ENCODE assay signal across 8 cellular contexts in genomic region chr1:19811206-19811851, GRCh38. TPM values are rescaled to one million over a fixed set of nuclear protein-coding genes. Genes with fewer than 3 reads are reported as not detected.
DNase-seq lines count a peak whose midpoint lies in the region; ATAC-seq, FAIRE-seq and TF ChIP-seq lines count a peak whose summit lies in the region.

No MANE protein-coding gene starts in this region.

- no peak overlapping the region for H2AK9ac ChIP-seq in IMR-90 (replicated peaks; ENCODE audit: low read depth, low read length, poor library complexity)

- 82% methylated on average over 2 of the region's 5 CpGs; no CpG with 5 or more reads in 1 of the 2 experiments for WGBS in IMR-90 (ENCODE audit: extremely low coverage in 2 of 2, insufficient read length in 1 of 2), 2 experiments
- WGBS in H1 (ENCODE audit: extremely low coverage in 1 of 2, insufficient coverage in 1 of 2, insufficient read length in 1 of 2, insufficient replicate concordance in 2 of 2, low coverage in 1 of 2, low lambda C conversion rate in 2 of 2, missing lambda C conversion rate in 1 of 2), 2 experiments, result 65% methylated on average over 5 of the region's 5 CpGs; no CpG with 5 or more reads in 1 of the 2 experiments

- FAIRE-seq in H1 (lab: Jason Lieb, UNC), result peak; percentile 82

- no peak for TF ChIP-seq EP300 in H1 (IDR thresholded peaks at IDR 0.05; ENCODE audit: borderline replicate concordance in 1 of 2, low read depth in 2 of 2, low read length in 2 of 2)

- dilution Hi-C loops in IMR-90 (cut with HindIII; ENCODE audit: low sequenced_read_pairs, unreplicated experiment), result no loop called here

- intact Hi-C loops in IMR-90 (cut with micrococcal nuclease), result loop anchor here (1.0 kb wide), 3 partner anchors 49 to 150 kb away; no protein-coding TSS in a partner anchor
- intact Hi-C loops in activated CD4-positive, alpha-beta T cell treated with anti-CD3 and anti-CD28 coated beads for 36 hours (cut with DNase I, micrococcal nuclease), result loop anchor here (1.0 to 2.0 kb wide), 4 partner anchors 49 to 150 kb away; no protein-coding TSS in a partner anchor

- H3K36me3 ChIP-seq in CD4-positive, CD25-positive, alpha-beta regulatory T cell (ENCODE audit: control insufficient read depth, insufficient read depth, low read length), result no peaks in the 10 kb centered on the region
- H3K36me3 ChIP-seq in IMR-90 (ENCODE audit: control insufficient read depth, insufficient read depth, low read length) (no peaks in the 10 kb centered on the region), H1 (ENCODE audit: control insufficient read depth in 2 of 4, insufficient read depth in 4 of 4, low read length in 3 of 4) (no peaks in the 10 kb centered on the region)

- H2BK5ac ChIP-seq in IMR-90 (ENCODE audit: low read depth, low read length, poor library complexity, severe bottlenecking), result no peak overlapping the region
- no peak overlapping the region for H2BK5ac ChIP-seq in H1 (ENCODE audit: low read depth, low read length)

- H2AFZ ChIP-seq in IMR-90 (replicated peaks; ENCODE audit: low read length, poor library complexity), result no peak overlapping the region
- no peak overlapping the region for H2AFZ ChIP-seq in H1 (ENCODE audit: low read length)

- BruUV-seq in IMR-90 (replicated peaks; lab: Mats Ljungman, UMichigan), result no TSS peak

- no peak overlapping the region for H3K56ac ChIP-seq in IMR-90 (ENCODE audit: extremely low read depth, insufficient read depth, low read length)
- no peak overlapping the region for H3K56ac ChIP-seq in H1 (replicated peaks; ENCODE audit: insufficient read length, low read depth, low read length)

- H3K14ac ChIP-seq in IMR-90 (replicated peaks; ENCODE audit: low read depth, low read length) (no peak overlapping the region), H1 (ENCODE audit: insufficient read length) (no peak overlapping the region)

- H2BK15ac ChIP-seq in IMR-90 (ENCODE audit: low read depth, low read length) (no peak overlapping the region), H1 (ENCODE audit: low read length) (0 out of 2 replicates have a peak overlapping the region, but pooled peaks have one; percentile 54)

- no peak overlapping the region for H2AK5ac ChIP-seq in IMR-90 (ENCODE audit: low read depth, low read length)
- no peak overlapping the region for H2AK5ac ChIP-seq in H1 (ENCODE audit: low read depth, low read length)

- DNase-seq in CD4-positive, CD25-positive, alpha-beta regulatory T cell, result peak; percentile 20 to 58 (median 34)
- peak; percentile 49 for DNase-seq in IMR-90
- peak; percentile 81 for DNase-seq in activated CD4-positive, alpha-beta T cell treated with anti-CD3 and anti-CD28 coated beads for 36 hours
- peak in 1 of 2 experiments; percentile 75 for DNase-seq in H1 (ENCODE audit: low read depth in 1 of 2, low spot score in 2 of 2)
- no peak for DNase-seq in osteocyte (ENCODE audit: extremely low spot score, unreplicated experiment)
- DNase-seq in T1000 (lab: John Stamatoyannopoulos, UW), result no peak
- no peak for DNase-seq in NCI-H2029 (lab: John Stamatoyannopoulos, UW)
- DNase-seq in DMS114 treated with DMSO at 0.1 percent for 48 hours (lab: John Stamatoyannopoulos, UW; ENCODE audit: unreplicated experiment), result no peak

- in situ Hi-C loops in IMR-90 (cut with MboI; ENCODE audit: low sequenced_read_pairs), result no loop called here

- H4K91ac ChIP-seq in IMR-90 (ENCODE audit: insufficient read depth, low read depth, low read length) (no peak overlapping the region), H1 (replicated peaks; ENCODE audit: insufficient read length, low read length) (no peak overlapping the region)

- CTCF ChIA-PET in IMR-90 (lab: Yijun Ruan, JAX) (interaction anchor here (0.7 to 1.2 kb wide), 6 partner anchors 10 to 151 kb away, joined by 3 to 5 read pairs (median 3); no protein-coding TSS in a partner anchor), H1 (lab: Charles Lee; ENCODE audit: partially characterized antibody) (interaction anchor here (0.8 to 2.8 kb wide), 13 partner anchors 8 to 312 kb away, joined by 3 to 11 read pairs (median 4); no protein-coding TSS in a partner anchor)
- CTCF ChIA-PET in activated CD4-positive, alpha-beta T cell treated with anti-CD3 and anti-CD28 coated beads for 36 hours (lab: Charles Lee), result interaction anchor here (0.8 to 1.2 kb wide), 8 partner anchors 11 to 152 kb away, joined by 3 to 8 read pairs (median 4); no protein-coding TSS in a partner anchor

- H2BK20ac ChIP-seq in IMR-90 (ENCODE audit: low read depth, low read length), result no peak overlapping the region
- 0 out of 2 replicates have a peak overlapping the region, but pooled peaks have one; percentile 43 for H2BK20ac ChIP-seq in H1 (ENCODE audit: low read length)

- no peak for TF ChIP-seq POLR2A in IMR-90 (IDR thresholded peaks at IDR 0.05; ENCODE audit: low read depth, low read length)
- no peak for TF ChIP-seq POLR2A in H1 (IDR thresholded peaks at IDR 0.05; ENCODE audit: control extremely low read depth in 1 of 2, low read depth in 2 of 2, low read length in 2 of 2)

- no peaks in the 10 kb centered on the region for H3K9me3 ChIP-seq in CD4-positive, CD25-positive, alpha-beta regulatory T cell (ENCODE audit: control insufficient read depth in 2 of 2, low read length in 2 of 2)
- H3K9me3 ChIP-seq in IMR-90 (ENCODE audit: control insufficient read depth, insufficient read depth, low read length), result no peaks in the 10 kb centered on the region
- H3K9me3 ChIP-seq in H1 (ENCODE audit: insufficient read depth in 2 of 2, low read depth in 1 of 2, low read length in 1 of 2), result no peaks in the 10 kb centered on the region

- H3K4me3 ChIP-seq in CD4-positive, CD25-positive, alpha-beta regulatory T cell (ENCODE audit: low read depth, low read length), result no peak overlapping the region
- H3K4me3 ChIP-seq in IMR-90 (ENCODE audit: insufficient read depth, low read depth, low read length), result no peak overlapping the region
- H3K4me3 ChIP-seq in H1 (ENCODE audit: extremely low read depth in 1 of 4, insufficient read depth in 2 of 4, low read depth in 3 of 4, low read length in 4 of 4), result no peak overlapping the region

- H3K4ac ChIP-seq in IMR-90 (ENCODE audit: low read depth, low read length) (no peak overlapping the region), H1 (replicated peaks; ENCODE audit: insufficient read length, low read depth, low read length) (no peak overlapping the region)

- H4K20me1 ChIP-seq in IMR-90 (ENCODE audit: insufficient read depth, low read length), result 0 out of 2 replicates have a peak, but pooled peaks cover 3% of the 10 kb centered on the region
- no peaks in the 10 kb centered on the region for H4K20me1 ChIP-seq in H1 (replicated peaks in 1 of 2; ENCODE audit: control insufficient read depth in 1 of 2, insufficient read depth in 2 of 2, low read length in 2 of 2)

- no peaks in the 10 kb centered on the region for H3K79me2 ChIP-seq in H1 (ENCODE audit: control insufficient read depth in 1 of 2, insufficient read depth in 2 of 2, low read length in 2 of 2)

- H3K23me2 ChIP-seq in H1 (ENCODE audit: low read depth, low read length), result no peaks in the 10 kb centered on the region

- ATAC-seq in CD4-positive, CD25-positive, alpha-beta regulatory T cell (ENCODE audit: low read depth in 2 of 2), result peak in 1 of 2 donors; percentile 31
- peak; percentile 90 for ATAC-seq in IMR-90 (ENCODE audit: low read depth)
- ATAC-seq in activated CD4-positive, alpha-beta T cell treated with anti-CD3 and anti-CD28 coated beads for 36 hours, result peak; percentile 85

- H4K5ac ChIP-seq in IMR-90 (ENCODE audit: low read depth, low read length) (no peak overlapping the region), H1 (ENCODE audit: insufficient read length, low read depth, low read length) (no peak overlapping the region)

- H3K27ac Mint-ChIP-seq in CD4-positive, CD25-positive, alpha-beta regulatory T cell, result peak overlapping the region in 1 of 3 donors; percentile 64
- H3K27ac Mint-ChIP-seq in activated CD4-positive, alpha-beta T cell treated with anti-CD3 and anti-CD28 coated beads for 36 hours, result no peak overlapping the region
- H3K27ac Mint-ChIP-seq in osteocyte (ENCODE audit: unreplicated experiment), result no peak overlapping the region

- H3K4me1 Mint-ChIP-seq in CD4-positive, CD25-positive, alpha-beta regulatory T cell, result no peaks in the 10 kb centered on the region
- no peaks in the 10 kb centered on the region for H3K4me1 Mint-ChIP-seq in activated CD4-positive, alpha-beta T cell treated with anti-CD3 and anti-CD28 coated beads for 36 hours
- peaks cover 7% of the 10 kb centered on the region for H3K4me1 Mint-ChIP-seq in osteocyte (ENCODE audit: unreplicated experiment)

- H3K9me1 ChIP-seq in IMR-90 (ENCODE audit: insufficient read depth, low read length), result no peaks in the 10 kb centered on the region

- H3K79me1 ChIP-seq in IMR-90 (ENCODE audit: low read depth in 1 of 2, low read length in 2 of 2) (no peaks in the 10 kb centered on the region), H1 (ENCODE audit: low read depth, low read length) (no peaks in the 10 kb centered on the region)

- POLR2A ChIA-PET in IMR-90 (lab: Charles Lee; ENCODE audit: unreplicated experiment), result no interaction called here
- POLR2A ChIA-PET in activated CD4-positive, alpha-beta T cell treated with anti-CD3 and anti-CD28 coated beads for 36 hours (lab: Charles Lee), result no interaction called here
- POLR2A ChIA-PET in H1 (lab: Charles Lee; ENCODE audit: partially characterized antibody), result interaction anchor here (1.0 to 1.4 kb wide), 2 partner anchors 36 to 49 kb away, joined by 3 read pairs; no protein-coding TSS in a partner anchor

- H3K9ac ChIP-seq in IMR-90 (ENCODE audit: low read depth, low read length) (no peak overlapping the region), H1 (replicated peaks in 1 of 4; ENCODE audit: extremely low read depth in 1 of 4, low read depth in 3 of 4, low read length in 3 of 4) (no peak overlapping the region)

- H3K27ac ChIP-seq in CD4-positive, CD25-positive, alpha-beta regulatory T cell (ENCODE audit: insufficient read depth, low read length, poor library complexity, severe bottlenecking), result no peak overlapping the region
- H3K27ac ChIP-seq in IMR-90 (ENCODE audit: insufficient read depth, low read length) (no peak overlapping the region), H1 (ENCODE audit: low read depth, low read length) (no peak overlapping the region)

- no peak overlapping the region for H2BK120ac ChIP-seq in IMR-90 (ENCODE audit: low read depth, low read length)
- H2BK120ac ChIP-seq in H1 (replicated peaks; ENCODE audit: low read depth, low read length), result no peak overlapping the region

- no peak overlapping the region for H3K4me2 ChIP-seq in IMR-90 (ENCODE audit: low read depth, low read length)
- no peak overlapping the region for H3K4me2 ChIP-seq in H1 (ENCODE audit: insufficient read depth in 1 of 2, low read depth in 2 of 2, low read length in 2 of 2)

- TF ChIP-seq CTCF in IMR-90 (conservative IDR thresholded peaks at IDR 0.05; ENCODE audit: low read depth, low read length) (peak; percentile 70), H1 (IDR thresholded peaks at IDR 0.05; ENCODE audit: control extremely low read depth in 1 of 3, insufficient read depth in 1 of 3, low read depth in 1 of 3, low read length in 3 of 3) (peak; percentile 81 to 84 (median 81)), osteocyte (IDR thresholded peaks at IDR 0.05) (peak; percentile 41)

- H3K23ac ChIP-seq in IMR-90 (ENCODE audit: low read depth, low read length) (no peak overlapping the region), H1 (ENCODE audit: insufficient read length) (no peak overlapping the region)

- peak; percentile 70 for TF ChIP-seq RAD21 in IMR-90 (IDR thresholded peaks at IDR 0.05; ENCODE audit: low read length)
- peak; percentile 55 to 75 for TF ChIP-seq RAD21 in H1 (IDR thresholded peaks at IDR 0.05 in 1 of 2, conservative IDR thresholded peaks at IDR 0.05 in 1 of 2; ENCODE audit: low read depth in 2 of 2, low read length in 2 of 2)

- no peak overlapping the region for H3K4me3 Mint-ChIP-seq in CD4-positive, CD25-positive, alpha-beta regulatory T cell
- no peak overlapping the region for H3K4me3 Mint-ChIP-seq in activated CD4-positive, alpha-beta T cell treated with anti-CD3 and anti-CD28 coated beads for 36 hours
- no peak overlapping the region for H3K4me3 Mint-ChIP-seq in osteocyte (ENCODE audit: unreplicated experiment)

- no peaks in the 10 kb centered on the region for H3K4me1 ChIP-seq in CD4-positive, CD25-positive, alpha-beta regulatory T cell (ENCODE audit: control insufficient read depth, insufficient read depth, low read length, poor library complexity, severe bottlenecking)
- H3K4me1 ChIP-seq in IMR-90 (ENCODE audit: control insufficient read depth, insufficient read depth, low read length) (no peaks in the 10 kb centered on the region), H1 (replicated peaks in 1 of 4; ENCODE audit: control insufficient read depth in 3 of 4, insufficient read depth in 4 of 4, low read length in 3 of 4) (peaks cover 6 to 9% (median 7%) of the 10 kb centered on the region in 4 experiments)

- no peak overlapping the region for H2BK12ac ChIP-seq in H1 (ENCODE audit: low read depth, low read length)

- H3K27me3 Mint-ChIP-seq in CD4-positive, CD25-positive, alpha-beta regulatory T cell, result peaks cover 12% of the 10 kb centered on the region
- H3K27me3 Mint-ChIP-seq in activated CD4-positive, alpha-beta T cell treated with anti-CD3 and anti-CD28 coated beads for 36 hours, result no peaks in the 10 kb centered on the region
- no peaks in the 10 kb centered on the region for H3K27me3 Mint-ChIP-seq in osteocyte (ENCODE audit: unreplicated experiment)

- H3K36me3 Mint-ChIP-seq in CD4-positive, CD25-positive, alpha-beta regulatory T cell, result no peaks in the 10 kb centered on the region
- H3K36me3 Mint-ChIP-seq in activated CD4-positive, alpha-beta T cell treated with anti-CD3 and anti-CD28 coated beads for 36 hours (ENCODE audit: low read depth), result no peaks in the 10 kb centered on the region
- H3K36me3 Mint-ChIP-seq in osteocyte (ENCODE audit: unreplicated experiment), result no peaks in the 10 kb centered on the region

- H3K18ac ChIP-seq in IMR-90 (ENCODE audit: low read depth, low read length) (no peak overlapping the region), H1 (ENCODE audit: extremely low read depth, low read length) (no peak overlapping the region)

- H3K9me3 Mint-ChIP-seq in CD4-positive, CD25-positive, alpha-beta regulatory T cell, result no peaks in the 10 kb centered on the region
- no peaks in the 10 kb centered on the region for H3K9me3 Mint-ChIP-seq in activated CD4-positive, alpha-beta T cell treated with anti-CD3 and anti-CD28 coated beads for 36 hours (ENCODE audit: low read depth)
- peaks cover 6% of the 10 kb centered on the region for H3K9me3 Mint-ChIP-seq in osteocyte (ENCODE audit: unreplicated experiment)

- H4K8ac ChIP-seq in IMR-90 (ENCODE audit: low read depth in 2 of 2, low read length in 2 of 2), result no peak overlapping the region
- H4K8ac ChIP-seq in H1 (ENCODE audit: extremely low read depth, insufficient read depth, low read length), result no peak overlapping the region; the same call in 1 of the 2 replicates

- H3K27me3 ChIP-seq in CD4-positive, CD25-positive, alpha-beta regulatory T cell (ENCODE audit: control insufficient read depth, insufficient read depth, low read length), result no peaks in the 10 kb centered on the region
- peaks cover 14% of the 10 kb centered on the region; the same call in 1 of the 2 replicates for H3K27me3 ChIP-seq in IMR-90 (ENCODE audit: control insufficient read depth, insufficient read depth, low read length)
- H3K27me3 ChIP-seq in H1 (replicated peaks in 1 of 4; ENCODE audit: control insufficient read depth in 3 of 4, extremely low read depth in 1 of 4, insufficient read depth in 3 of 4, low read length in 3 of 4), result no peaks in the 10 kb centered on the region

RNA-seq across cellular contexts. Expression of gene RNF186, which starts 3.8 kb away (rescaled TPM):
- not detected for total RNA-seq in CD4-positive, CD25-positive, alpha-beta regulatory T cell
- polyA plus RNA-seq in CD4-positive, CD25-positive, alpha-beta regulatory T cell, result not detected
- total RNA-seq in IMR-90 (2012; rRNA removed), result not detected in 2 replicates
- not detected in 2 replicates for polyA plus RNA-seq in IMR-90 (2012; rRNA removed)
- polyA plus RNA-seq in IMR-90 (2012; cell fraction: cytosol; rRNA removed), result not detected in 2 replicates
- not detected in 2 replicates for polyA plus RNA-seq in IMR-90 (2012; cell fraction: nucleus; rRNA removed; ENCODE audit: low replicate concordance)
- not detected for total RNA-seq in activated CD4-positive, alpha-beta T cell treated with anti-CD3 and anti-CD28 coated beads for 36 hours
- total RNA-seq in H1 (2021; fragmentation: NEBNext Ultra II Directional; extraction: Animal tissue kit (Norgen Biotek cat#: 25700)), result not detected in 2 replicates
- polyA plus RNA-seq in H1 (2011; rRNA removed), result 0.05 TPM in 1 of 2 replicates, not detected in the other
- not detected for polyA plus RNA-seq in H1 (2011; cell fraction: cytosol; rRNA removed)
- polyA plus RNA-seq in H1 (2011; cell fraction: nucleus; rRNA removed), result not detected
- not detected in 4 replicates for polyA plus RNA-seq in H1 (2012, experiment 1 of 2)
- not detected for polyA plus RNA-seq in H1 (2012, experiment 2 of 2)
- polyA plus RNA-seq in H1 (2013, experiment 1 of 2), result not detected
- polyA plus RNA-seq in H1 (2013, experiment 2 of 2), result not detected
- polyA minus RNA-seq in H1 (2011; rRNA and poly(A)+ RNA removed), result not detected in 2 replicates
- not detected for polyA minus RNA-seq in H1 (2011; cell fraction: cytosol; rRNA and poly(A)+ RNA removed)
- polyA minus RNA-seq in H1 (2011; cell fraction: nucleus; rRNA and poly(A)+ RNA removed), result not detected
- not detected in 2 replicates for total RNA-seq in osteocyte

RNA-seq across cellular contexts. Expression of gene TMCO4, which starts 11.6 kb away (rescaled TPM):
- total RNA-seq in CD4-positive, CD25-positive, alpha-beta regulatory T cell, result 18.7 TPM
- 10 to 100 TPM; 10.9 to 16.3 (median 13.6) TPM for polyA plus RNA-seq in CD4-positive, CD25-positive, alpha-beta regulatory T cell
- total RNA-seq in IMR-90 (2012; rRNA removed) (6.9 and 7.3 TPM in 2 replicates), osteocyte (12.1 and 14.3 TPM in 2 replicates)
- polyA plus RNA-seq in IMR-90 (2012; rRNA removed) (8.4 and 8.6 TPM in 2 replicates), H1 (2011; rRNA removed) (3.1 and 3.6 TPM in 2 replicates)
- polyA plus RNA-seq in IMR-90 (2012; cell fraction: cytosol; rRNA removed), result 7.3 and 8.9 TPM in 2 replicates
- polyA plus RNA-seq in IMR-90 (2012; cell fraction: nucleus; rRNA removed; ENCODE audit: low replicate concordance), result 11.4 and 14.8 TPM in 2 replicates
- total RNA-seq in activated CD4-positive, alpha-beta T cell treated with anti-CD3 and anti-CD28 coated beads for 36 hours, result 10 to 100 TPM; 13.2 to 15.6 TPM
- total RNA-seq in H1 (2021; fragmentation: NEBNext Ultra II Directional; extraction: Animal tissue kit (Norgen Biotek cat#: 25700)), result 3.0 and 3.1 TPM in 2 replicates
- 4.0 TPM for polyA plus RNA-seq in H1 (2011; cell fraction: cytosol; rRNA removed)
- polyA plus RNA-seq in H1 (2011; cell fraction: nucleus; rRNA removed), result 4.4 TPM
- 2.1 to 4.3 TPM (median 3.2 TPM) in 4 replicates for polyA plus RNA-seq in H1 (2012, experiment 1 of 2)
- 2.9 TPM for polyA plus RNA-seq in H1 (2012, experiment 2 of 2)
- polyA plus RNA-seq in H1 (2013, experiment 1 of 2), result 2.7 TPM
- 3.2 TPM for polyA plus RNA-seq in H1 (2013, experiment 2 of 2)
- polyA minus RNA-seq in H1 (2011; rRNA and poly(A)+ RNA removed), result 3.2 TPM in 2 replicates
- 3.6 TPM for polyA minus RNA-seq in H1 (2011; cell fraction: cytosol; rRNA and poly(A)+ RNA removed)
- polyA minus RNA-seq in H1 (2011; cell fraction: nucleus; rRNA and poly(A)+ RNA removed), result 3.7 TPM

Comparison
In these comparisons a context has a peak if more than half of its experiments do, and no peak if none do; other contexts are left out.
1. DNase-seq: peak in CD4-positive, CD25-positive, alpha-beta regulatory T cell (3 of 3), IMR-90 (single experiment) and activated CD4-positive, alpha-beta T cell treated with anti-CD3 and anti-CD28 coated beads for 36 hours (single experiment); none in osteocyte (single experiment), T1000 (single experiment), NCI-H2029 (single experiment) and DMS114 treated with DMSO at 0.1 percent for 48 hours (single experiment).
2. Peak in every context shown above with its lines, with median percentiles within 50 percentile points of each other: CTCF ChIP-seq.